Comparison of ENCODE assay signal across 12 cellular contexts in genomic region chr14:71472281-71472960, GRCh38.
DNase-seq lines count a peak whose midpoint lies in the region; ATAC-seq, FAIRE-seq and TF ChIP-seq lines count a peak whose summit lies in the region.
"Had no signal": no experiment of that assay in that cellular context is flagged by ENCODE, and none has a peak within 500 bp of the region (broad histone marks: within the 10 kb centered on the region; RNA-seq: fewer than 3 reads in every experiment).

No MANE protein-coding gene starts in this region.

- no peak overlapping the region for H3K9ac ChIP-seq in fibroblast of lung (ENCODE audit: insufficient read depth, low read length)

- TF ChIP-seq POLR2A in GM12891 (IDR thresholded peaks at IDR 0.05; ENCODE audit: low read depth, low read length), result no peak
- TF ChIP-seq POLR2A in testis (IDR thresholded peaks at IDR 0.05), result no peak

- no peaks in the 10 kb centered on the region for H4K20me1 ChIP-seq in fibroblast of lung (ENCODE audit: control insufficient read depth, extremely low read depth, insufficient read depth, low read length)

- no peak overlapping the region for H2AFZ ChIP-seq in fibroblast of lung (ENCODE audit: low read length)

- peak; percentile 54 for FAIRE-seq in GM12891 (lab: Jason Lieb, UNC)

- H3K4me3 ChIP-seq in fibroblast of lung (replicated peaks in 1 of 4; ENCODE audit: control extremely low read depth in 1 of 4, insufficient read depth in 1 of 4, low read depth in 3 of 4, low read length in 4 of 4) (no peak overlapping the region), testis (no peak overlapping the region)

- no peak for TF ChIP-seq CTCF in fibroblast of lung (conservative IDR thresholded peaks at IDR 0.05 in 1 of 2, IDR thresholded peaks at IDR 0.05 in 1 of 2; ENCODE audit: low read depth in 1 of 2, low read length in 2 of 2)
- no peak for TF ChIP-seq CTCF in testis (IDR thresholded peaks at IDR 0.05)

- peaks cover 4% of the 10 kb centered on the region for H3K4me1 ChIP-seq in fibroblast of lung (ENCODE audit: control insufficient read depth, extremely low read depth, insufficient read depth, low read length)
- peaks cover 5% of the 10 kb centered on the region for H3K4me1 ChIP-seq in testis

- DNase-seq in GM12891 (ENCODE audit: insufficient read length, low spot score) (peak; percentile 11), fibroblast of lung (ENCODE audit: low read depth in 2 of 2) (peak; percentile 38 to 55), testis (no peak), retina (no peak), Kasumi-1 (lab: John Stamatoyannopoulos, UW) (no peak), SIG-M5 treated with dmso at 0.1 percent for 504 hours (lab: John Stamatoyannopoulos, UW; ENCODE audit: unreplicated experiment) (no peak)
- DNase-seq: DMS153, hippocampal formation, NCI-H1092, T1000 had no signal

- H3K36me3 ChIP-seq in fibroblast of lung (ENCODE audit: control insufficient read depth, insufficient read depth, low read length) (no peaks in the 10 kb centered on the region), testis (ENCODE audit: low read depth, missing control alignments) (no peaks in the 10 kb centered on the region)

- H3K27ac ChIP-seq in fibroblast of lung (ENCODE audit: insufficient read depth, low read length), result no peak overlapping the region
- H3K27ac ChIP-seq in testis, result no peak overlapping the region

- H3K9me3 ChIP-seq in fibroblast of lung (ENCODE audit: control insufficient read depth, insufficient read depth, low read depth, low read length) (no peaks in the 10 kb centered on the region), testis (no peaks in the 10 kb centered on the region)

- H3K4me2 ChIP-seq in fibroblast of lung (ENCODE audit: extremely low read depth, insufficient read depth, low read length), result peak overlapping the region; percentile 11

- ATAC-seq in GM19467 (IDR thresholded peaks at IDR 0.05; ENCODE audit: unreplicated experiment) (peak; percentile 55), HG03175 (IDR thresholded peaks at IDR 0.05; ENCODE audit: unreplicated experiment) (peak; percentile 62)

- 93 to 95% methylated on average over 3 of the region's 3 CpGs for WGBS in testis, 2 donors

- H3K27me3 ChIP-seq in fibroblast of lung (ENCODE audit: control insufficient read depth, insufficient read depth, low read length) (no peaks in the 10 kb centered on the region), testis (no peaks in the 10 kb centered on the region)

- intact Hi-C loops in testis (cut with DNase I; ENCODE audit: low total_unique reads), result no loop called here

- H3K79me2 ChIP-seq in fibroblast of lung (ENCODE audit: control insufficient read depth, insufficient read depth, low read length), result no peaks in the 10 kb centered on the region

TF ChIP-seq in GM12891, 5 proteins besides CTCF, POLR2A, EP300 and RAD21:
- TF ChIP-seq PAX5 (IDR thresholded peaks at IDR 0.05; ENCODE audit: insufficient read depth, low read length, severe bottlenecking) (no peak), TAF1 (IDR thresholded peaks at IDR 0.05; ENCODE audit: low read depth, low read length) (no peak), SPI1 (IDR thresholded peaks at IDR 0.05; ENCODE audit: low read depth, low read length) (no peak), POLR2AphosphoS5 (IDR thresholded peaks at IDR 0.05; ENCODE audit: low read depth, low read length) (no peak), POU2F2 (IDR thresholded peaks at IDR 0.05; ENCODE audit: low read depth, low read length) (no peak)

Comparison
In these comparisons a context has a peak if more than half of its experiments do, and no peak if none do; other contexts are left out.
1. DNase-seq: peak in GM12891 (single experiment) and fibroblast of lung (2 of 2); none in testis (single experiment), retina (single experiment), Kasumi-1 (0 of 2) and SIG-M5 treated with dmso at 0.1 percent for 504 hours (single experiment).